Comparison of ENCODE assay signal across 10 cellular contexts in the genomic region with DNA sequence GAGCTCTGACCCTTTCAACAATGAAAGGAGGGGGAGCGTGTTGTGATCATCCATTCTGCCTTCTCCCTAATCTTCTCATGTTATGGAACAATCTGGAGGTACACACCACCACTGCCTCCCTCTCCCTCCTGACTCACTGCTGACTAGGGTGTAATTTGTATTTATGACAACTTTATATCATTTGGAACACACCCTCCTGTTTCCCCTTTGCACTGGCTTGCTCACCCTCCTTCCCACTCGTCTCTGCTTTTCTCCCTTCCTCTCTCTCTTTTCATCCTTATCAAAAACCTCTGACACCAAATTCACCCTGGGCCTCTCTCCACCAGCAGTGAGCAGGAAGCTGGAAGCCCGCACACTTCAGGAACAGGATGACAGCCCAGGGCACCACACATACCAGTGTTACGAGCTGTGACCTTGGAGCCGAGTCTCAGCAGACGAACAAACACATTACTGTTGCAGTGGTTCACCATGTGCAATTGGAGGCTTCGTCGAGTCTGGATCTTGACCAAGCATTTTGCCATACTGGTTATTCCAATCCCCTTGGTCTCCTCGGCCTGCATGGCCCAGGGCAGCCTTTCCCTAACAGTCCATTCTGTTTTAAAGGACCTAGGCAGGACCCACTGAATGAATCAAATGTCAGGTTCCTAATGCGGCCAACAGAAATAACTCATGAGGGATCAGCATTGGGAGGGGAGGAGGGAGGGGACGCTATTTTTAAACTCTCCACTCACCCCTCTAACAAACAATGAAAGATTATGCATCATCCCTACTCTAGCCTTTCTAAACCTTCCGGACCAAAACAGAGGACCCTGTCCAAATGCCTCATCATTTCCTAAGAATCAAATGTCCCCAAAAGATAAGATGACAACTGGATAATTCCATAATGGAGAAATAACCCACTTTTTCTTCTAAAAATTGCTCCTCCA.
A peak's percentile ranks its signal among the peaks of the same experiment; 100 is the strongest.
DNase-seq lines count a peak whose midpoint lies in the region; ATAC-seq and TF ChIP-seq lines count a peak whose summit lies in the region.
"Had no signal": no experiment of that assay in that cellular context is flagged by ENCODE, and none has a peak within 500 bp of the region (broad histone marks: within the 10 kb centered on the region; RNA-seq: fewer than 3 reads in every experiment).

No MANE protein-coding gene starts in this region.

- H3K36me3 Mint-ChIP-seq in activated T-cell treated with anti-CD3 and anti-CD28 coated beads, Interleukin-2, amount 50 U/mL, for 4 hours (ENCODE audit: insufficient read depth): no peaks in the 10 kb centered on the region

- ATAC-seq in Panc1 (peak; percentile 85), mucosa of descending colon (peak; percentile 88), HG02938 (IDR thresholded peaks at IDR 0.05; ENCODE audit: unreplicated experiment) (no peak)
- ATAC-seq in activated T-cell treated with anti-CD3 and anti-CD28 coated beads, Interleukin-2, amount 50 U/mL, for 4 hours: no peak

- no peak overlapping the region for H3K4me3 Mint-ChIP-seq in activated T-cell treated with anti-CD3 and anti-CD28 coated beads, Interleukin-2, amount 50 U/mL, for 4 hours

- H3K27ac ChIP-seq in Panc1 (ENCODE audit: low read length): peak overlapping the region; percentile 29; the same call in 1 of the 2 replicates

- CTCF ChIA-PET in Panc1 (lab: Charles Lee): no interaction called here

- DNase-seq in AG08395 (ENCODE audit: low spot score) (peak; percentile 29), Panc1 (ENCODE audit: low read depth, low spot score) (no peak), fibroblast of pulmonary artery (ENCODE audit: low read depth) (peak; percentile 44), mucosa of descending colon (no peak), cortex of kidney (lab: John Stamatoyannopoulos, UW) (no peak), amygdala (lab: John Stamatoyannopoulos, UW) (no peak)
- DNase-seq in activated T-cell treated with anti-CD3 and anti-CD28 coated beads, Interleukin-2, amount 50 U/mL, for 4 hours: no peak
- DNase-seq: activated CD4-positive, alpha-beta T cell treated with anti-CD3 and anti-CD28 coated beads, Interleukin-2, amount 50 U/mL, for 48 hours; NCI-H1105 treated with DMSO at 0.1 percent for 48 hours had no signal

- H3K4me1 ChIP-seq in Panc1 (ENCODE audit: control insufficient read depth, insufficient read depth, low read length) (peaks cover 9% of the 10 kb centered on the region), mucosa of descending colon (ENCODE audit: low read depth) (no peaks in the 10 kb centered on the region)

- no TSS peak for BruUV-seq in Panc1 (replicated peaks; lab: Mats Ljungman, UMichigan)

- TF ChIP-seq CTCF in Panc1 (IDR thresholded peaks at IDR 0.05) (no peak), fibroblast of pulmonary artery (IDR thresholded peaks at IDR 0.05; ENCODE audit: low read length, missing control alignments) (no peak), mucosa of descending colon (IDR thresholded peaks at IDR 0.05) (no peak)

- H3K4me1 Mint-ChIP-seq in activated T-cell treated with anti-CD3 and anti-CD28 coated beads, Interleukin-2, amount 50 U/mL, for 4 hours (ENCODE audit: low read depth): no peaks in the 10 kb centered on the region

- H3K9me3 ChIP-seq in Panc1 (ENCODE audit: control insufficient read depth, insufficient read depth, low read depth, low read length) (no peaks in the 10 kb centered on the region), mucosa of descending colon (no peaks in the 10 kb centered on the region)

- H3K27me3 ChIP-seq in Panc1 (ENCODE audit: control insufficient read depth, insufficient read depth, low read length): no peaks in the 10 kb centered on the region

- H3K4me3 ChIP-seq in Panc1 (ENCODE audit: low read depth in 2 of 2, low read length in 2 of 2) (no peak overlapping the region), fibroblast of pulmonary artery (replicated peaks; ENCODE audit: low read depth, low read length) (no peak overlapping the region), mucosa of descending colon (no peak overlapping the region)

- no peaks in the 10 kb centered on the region for H3K9me3 Mint-ChIP-seq in activated T-cell treated with anti-CD3 and anti-CD28 coated beads, Interleukin-2, amount 50 U/mL, for 4 hours

- H3K36me3 ChIP-seq in Panc1 (ENCODE audit: control insufficient read depth, insufficient read depth, low read length) (no peaks in the 10 kb centered on the region), mucosa of descending colon (ENCODE audit: low read depth) (no peaks in the 10 kb centered on the region)

- in situ Hi-C loops in Panc1 (cut with HindIII; ENCODE audit: low pct_unique_long_range_greater_than_20kb, low sequenced_read_pairs): no loop called here

- intact Hi-C loops in Panc1 (cut with micrococcal nuclease; ENCODE audit: unreplicated experiment): no loop called here
- intact Hi-C loops in mucosa of descending colon (cut with DNase I, micrococcal nuclease): no loop called here

- POLR2A ChIA-PET in Panc1 (lab: Charles Lee): no interaction called here

- no peaks in the 10 kb centered on the region for H3K27me3 Mint-ChIP-seq in activated T-cell treated with anti-CD3 and anti-CD28 coated beads, Interleukin-2, amount 50 U/mL, for 4 hours (ENCODE audit: low read depth)

Comparison
In these comparisons a context has a peak if more than half of its experiments do, and no peak if none do; other contexts are left out.
1. DNase-seq: peak in AG08395 (single experiment) and fibroblast of pulmonary artery (single experiment); none in Panc1 (single experiment), mucosa of descending colon (0 of 3), cortex of kidney (single experiment), activated T-cell treated with anti-CD3 and anti-CD28 coated beads, Interleukin-2, amount 50 U/mL, for 4 hours (single experiment) and amygdala (0 of 56).
2. ATAC-seq: peak in Panc1 (single experiment) and mucosa of descending colon (single experiment); none in HG02938 (single experiment) and activated T-cell treated with anti-CD3 and anti-CD28 coated beads, Interleukin-2, amount 50 U/mL, for 4 hours (0 of 2).